26 cellular contexts compared by ENCODE assay signal in genomic region chr18:11293794-11294193, GRCh38.
A peak's percentile ranks its signal among the peaks of the same experiment; 100 is the strongest.
DNase-seq lines count a peak whose midpoint lies in the region; ATAC-seq and TF ChIP-seq lines count a peak whose summit lies in the region.
"Had no signal": no experiment of that assay in that cellular context is flagged by ENCODE, and none has a peak within 500 bp of the region (broad histone marks: within the 10 kb centered on the region; RNA-seq: fewer than 3 reads in every experiment).

No MANE protein-coding gene starts in this region.

- no peaks in the 10 kb centered on the region for H3K36me3 Mint-ChIP-seq in endothelial cell (ENCODE audit: low read depth, unreplicated experiment)
- H3K36me3 Mint-ChIP-seq: CD14-positive monocyte, memory B cell had no signal

- peaks cover 5% of the 10 kb centered on the region for H3K4me1 ChIP-seq in OCI-LY3 (ENCODE audit: low read length)
- H3K4me1 ChIP-seq: colonic mucosa, transverse colon had no signal

- H2AFZ ChIP-seq in OCI-LY3 (ENCODE audit: low read depth, low read length) = no peak overlapping the region

- H3K4me2 ChIP-seq in OCI-LY3 (ENCODE audit: low read length) = 0 out of 2 replicates have a peak overlapping the region, but pooled peaks have one; percentile 20

- peaks cover 22% of the 10 kb centered on the region for H3K27me3 ChIP-seq in OCI-LY3 (ENCODE audit: low read depth, low read length)
- H3K27me3 ChIP-seq: colonic mucosa, neutrophil, transverse colon had no signal

- TF ChIP-seq CTCF in OCI-LY3 (IDR thresholded peaks at IDR 0.05; ENCODE audit: low read depth, low read length) (no peak), foreskin fibroblast (IDR thresholded peaks at IDR 0.05; ENCODE audit: low read depth, low read length) (no peak), endothelial cell (IDR thresholded peaks at IDR 0.05; ENCODE audit: unreplicated experiment) (no peak)

- no peaks in the 10 kb centered on the region for H3K79me2 ChIP-seq in OCI-LY3 (ENCODE audit: low read length)

- H3K27ac ChIP-seq in OCI-LY3 (ENCODE audit: low read length) = no peak overlapping the region
- H3K27ac ChIP-seq: colonic mucosa, neutrophil, transverse colon, WERI-Rb-1 had no signal

- H3K9ac ChIP-seq in OCI-LY3 (ENCODE audit: low read length) = no peak overlapping the region

- H3K36me3 ChIP-seq in OCI-LY3 (replicated peaks; ENCODE audit: low read depth, low read length) = no peaks in the 10 kb centered on the region
- H3K36me3 ChIP-seq: colonic mucosa, neutrophil, transverse colon, WERI-Rb-1 had no signal

- no peaks in the 10 kb centered on the region for H3K9me3 Mint-ChIP-seq in endothelial cell (ENCODE audit: unreplicated experiment)
- H3K9me3 Mint-ChIP-seq: H9; memory B cell; T-helper 2 cell treated with Interferon-gamma antibody and Interleukin-4, amounts not matched to agents 5 μg/mL and 100 μg/mL, for 36 hours had no signal

- ATAC-seq in GM18511 (IDR thresholded peaks at IDR 0.05; ENCODE audit: unreplicated experiment) = peak; percentile 60
- ATAC-seq in GM21526 (IDR thresholded peaks at IDR 0.05; ENCODE audit: low FRiP score, unreplicated experiment) = peak; percentile 64
- peak; percentile 75 for ATAC-seq in HG03432 (IDR thresholded peaks at IDR 0.05; ENCODE audit: unreplicated experiment)

- no peaks in the 10 kb centered on the region for H3K4me1 Mint-ChIP-seq in endothelial cell (ENCODE audit: unreplicated experiment)
- H3K4me1 Mint-ChIP-seq: CD14-positive monocyte, memory B cell had no signal

- no peak for DNase-seq in foreskin fibroblast
- DNase-seq in endothelial cell (ENCODE audit: low spot score) = no peak
- DNase-seq in NK-92 treated with Interleukin-12 subunit alpha and Interleukin-12 subunit beta, amount 100 ng/mL, for 24 hours (lab: John Stamatoyannopoulos, UW) = no peak
- DNase-seq in NCI-H2171 (lab: John Stamatoyannopoulos, UW) = no peak
- DNase-seq: activated CD4-positive, alpha-beta T cell treated with anti-CD3 and anti-CD28 coated beads, Interleukin-2, amount 50 U/mL, for 1 hour; activated naive CD4-positive, alpha-beta T cell treated with anti-CD3 and anti-CD28 coated beads, Interleukin-2, amount 50 U/mL, for 16 hours; colonic mucosa; effector memory CD4-positive, alpha-beta T cell; foreskin melanocyte; H9; KG1; NCI-H1694; NCI-H2171 treated with DMSO at 0.1 percent for 48 hours; NCI-H526 treated with DMSO at 0.1 percent for 48 hours; OCI-M1; stimulated activated CD8-positive, alpha-beta memory T cell treated with anti-CD3 and anti-CD28 coated beads, Interleukin-4, amount 100 ng/mL, for 48 hours; transverse colon; WERI-Rb-1 had no signal

- H3K4me3 ChIP-seq in OCI-LY3 (ENCODE audit: low read length) = no peak overlapping the region
- no peak overlapping the region for H3K4me3 ChIP-seq in foreskin fibroblast (ENCODE audit: low read depth in 1 of 2, low read length in 2 of 2)
- H3K4me3 ChIP-seq: colonic mucosa, transverse colon had no signal

- no peak overlapping the region for H3K27ac Mint-ChIP-seq in endothelial cell (ENCODE audit: unreplicated experiment)
- H3K27ac Mint-ChIP-seq: CD14-positive monocyte; H9; memory B cell; T-helper 2 cell treated with Interferon-gamma antibody and Interleukin-4, amounts not matched to agents 5 μg/mL and 100 μg/mL, for 36 hours had no signal

- no peaks in the 10 kb centered on the region for H3K9me3 ChIP-seq in OCI-LY3 (ENCODE audit: insufficient read depth, low read length)
- H3K9me3 ChIP-seq: colonic mucosa, neutrophil, transverse colon had no signal

- no peaks in the 10 kb centered on the region for H3K27me3 Mint-ChIP-seq in endothelial cell (ENCODE audit: unreplicated experiment)

- H4K20me1 ChIP-seq in OCI-LY3 (ENCODE audit: insufficient read depth, low read length) = no peaks in the 10 kb centered on the region

- no peak overlapping the region for H3K4me3 Mint-ChIP-seq in endothelial cell (ENCODE audit: unreplicated experiment)
- H3K4me3 Mint-ChIP-seq: H9; memory B cell; T-helper 2 cell treated with Interferon-gamma antibody and Interleukin-4, amounts not matched to agents 5 μg/mL and 100 μg/mL, for 36 hours had no signal
